In the genomic region with DNA sequence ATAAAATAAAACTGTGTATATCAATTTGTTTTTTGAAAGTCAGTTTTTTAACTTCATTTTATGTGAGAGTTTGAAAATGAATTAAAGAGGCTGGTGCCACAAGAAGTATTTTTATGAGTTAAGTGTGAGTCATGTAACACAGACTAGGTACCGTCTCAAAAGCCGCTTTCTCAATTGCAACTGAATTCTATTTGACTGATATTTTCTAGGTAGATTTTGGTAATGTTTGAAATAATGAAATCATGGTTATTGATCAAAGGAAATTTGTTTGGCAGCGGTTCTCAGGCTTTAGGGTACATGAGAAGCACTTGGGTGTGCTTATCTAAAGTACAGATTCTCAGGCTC, we compare ENCODE assay signal across 19 cellular contexts. TPM values are rescaled to one million over a fixed set of nuclear protein-coding genes. Genes with fewer than 3 reads are reported as not detected.
DNase-seq lines count a peak whose midpoint lies in the region; ATAC-seq and TF ChIP-seq lines count a peak whose summit lies in the region.
"Had no signal": no experiment of that assay in that cellular context is flagged by ENCODE, and none has a peak within 500 bp of the region (broad histone marks: within the 10 kb centered on the region; RNA-seq: fewer than 3 reads in every experiment).

No MANE protein-coding gene starts in this region.

- H3K9me2 ChIP-seq in PC-9 (ENCODE audit: insufficient read depth): no peaks in the 10 kb centered on the region

- H3K36me3 ChIP-seq in PC-9 (ENCODE audit: low read depth) (peaks cover 3% of the 10 kb centered on the region; the same call in 1 of the 2 replicates), smooth muscle cell (ENCODE audit: low read depth) (no peaks in the 10 kb centered on the region)
- H3K36me3 ChIP-seq: vagina had no signal

- WGBS in smooth muscle cell (ENCODE audit: low lambda C conversion rate): 39% methylated on average over 3 of the region's 3 CpGs

- intact Hi-C loops in PC-9 (cut with micrococcal nuclease; ENCODE audit: unreplicated experiment): no loop called here
- intact Hi-C loops in CD14-positive monocyte (cut with micrococcal nuclease): loop anchor here in 1 of 2 donors (5.0 to 10.0 kb wide), 2 partner anchors 159 to 378 kb away; a partner anchor contains a TSS

- no peak overlapping the region for H2AFZ ChIP-seq in PC-9
- no peak overlapping the region for H2AFZ ChIP-seq in smooth muscle cell (ENCODE audit: low read depth)

- CTCF ChIA-PET in PC-9 (lab: Charles Lee): no interaction called here

- ATAC-seq in stimulated activated naive CD8-positive, alpha-beta T cell treated with anti-CD3 and anti-CD28 coated beads, Interleukin-15, amount 100 ng/mL, for 72 hours: no peak
- ATAC-seq in HG03025 (IDR thresholded peaks at IDR 0.05; ENCODE audit: low FRiP score, unreplicated experiment): no peak
- ATAC-seq: stimulated activated memory B cell treated with anti-CD40 and anti-IgM and Interleukin-4, amounts not matched to agents 10 μg/mL and 1 μg/mL and 100 μg/mL, for 72 hours had no signal

- peaks cover 14% of the 10 kb centered on the region; the same call in 1 of the 2 replicates for H3F3A ChIP-seq in PC-9 (ENCODE audit: insufficient read depth, low read depth)
- peaks cover 29% of the 10 kb centered on the region for H3F3A ChIP-seq in smooth muscle cell (ENCODE audit: low read depth)

- H3K9me3 Mint-ChIP-seq in stimulated activated naive CD8-positive, alpha-beta T cell treated with anti-CD3 and anti-CD28 coated beads, Interleukin-15, Interleukin-2, amounts not matched to agents 100 ng/mL and 50 ng/mL, for 24 hours: no peaks in the 10 kb centered on the region
- H3K9me3 Mint-ChIP-seq in stimulated activated naive CD8-positive, alpha-beta T cell treated with anti-CD3 and anti-CD28 coated beads, Interleukin-15, amount 100 ng/mL, for 72 hours: no peaks in the 10 kb centered on the region
- peaks cover 0 to 2% (median 0%) of the 10 kb centered on the region in 7 donors for H3K9me3 Mint-ChIP-seq in CD14-positive monocyte
- H3K9me3 Mint-ChIP-seq: mesothelial cell of epicardium; stimulated activated memory B cell treated with anti-CD40 and anti-IgM and Interleukin-4, amounts not matched to agents 10 μg/mL and 1 μg/mL and 100 μg/mL, for 72 hours had no signal

- H3K9me3 ChIP-seq in PC-9 (ENCODE audit: insufficient read depth, low read depth) (no peaks in the 10 kb centered on the region), smooth muscle cell (replicated peaks; ENCODE audit: low read depth) (no peaks in the 10 kb centered on the region)
- H3K9me3 ChIP-seq: BLaER1, HAP-1, vagina had no signal

- no peaks in the 10 kb centered on the region for H3K27me3 Mint-ChIP-seq in stimulated activated naive CD8-positive, alpha-beta T cell treated with anti-CD3 and anti-CD28 coated beads, Interleukin-15, Interleukin-2, amounts not matched to agents 100 ng/mL and 50 ng/mL, for 24 hours
- H3K27me3 Mint-ChIP-seq in stimulated activated naive CD8-positive, alpha-beta T cell treated with anti-CD3 and anti-CD28 coated beads, Interleukin-15, amount 100 ng/mL, for 72 hours: no peaks in the 10 kb centered on the region
- H3K27me3 Mint-ChIP-seq in CD14-positive monocyte (ENCODE audit: low read depth in 3 of 3): peaks cover 0 to 2% (median 0%) of the 10 kb centered on the region in 3 donors
- H3K27me3 Mint-ChIP-seq: stimulated activated memory B cell treated with anti-CD40 and anti-IgM and Interleukin-4, amounts not matched to agents 10 μg/mL and 1 μg/mL and 100 μg/mL, for 72 hours had no signal

- no TSS peak for BruUV-seq in PC-9 (replicated peaks; lab: Mats Ljungman, UMichigan)

- peak overlapping the region; percentile 44 for H3K4me2 ChIP-seq in PC-9
- H3K4me2 ChIP-seq in smooth muscle cell: peak overlapping the region; percentile 52
- H3K4me2 ChIP-seq: BLaER1 had no signal

- peaks cover 8% of the 10 kb centered on the region for H3K36me3 Mint-ChIP-seq in stimulated activated naive CD8-positive, alpha-beta T cell treated with anti-CD3 and anti-CD28 coated beads, Interleukin-15, Interleukin-2, amounts not matched to agents 100 ng/mL and 50 ng/mL, for 24 hours (ENCODE audit: low read depth)
- H3K36me3 Mint-ChIP-seq in CD14-positive monocyte: peaks cover 18 to 23% of the 10 kb centered on the region in 2 donors
- H3K36me3 Mint-ChIP-seq: mesothelial cell of epicardium had no signal

- peaks cover 71% of the 10 kb centered on the region for H3K4me1 Mint-ChIP-seq in stimulated activated naive CD8-positive, alpha-beta T cell treated with anti-CD3 and anti-CD28 coated beads, Interleukin-15, Interleukin-2, amounts not matched to agents 100 ng/mL and 50 ng/mL, for 24 hours (ENCODE audit: low read depth)
- peaks cover 59% of the 10 kb centered on the region for H3K4me1 Mint-ChIP-seq in stimulated activated naive CD8-positive, alpha-beta T cell treated with anti-CD3 and anti-CD28 coated beads, Interleukin-15, amount 100 ng/mL, for 72 hours
- H3K4me1 Mint-ChIP-seq in CD14-positive monocyte: peaks cover 77% of the 10 kb centered on the region

- H3K27ac ChIP-seq in PC-9 (peak overlapping the region; percentile 35), epithelial cell of prostate (peak overlapping the region; percentile 35), smooth muscle cell (ENCODE audit: low read depth) (peak overlapping the region; percentile 59)
- H3K27ac ChIP-seq: BLaER1, skin epidermis, vagina had no signal

- peaks cover 86% of the 10 kb centered on the region for H3K79me2 ChIP-seq in PC-9 (ENCODE audit: low read depth)
- peaks cover 67% of the 10 kb centered on the region for H3K79me2 ChIP-seq in smooth muscle cell (ENCODE audit: low read depth)

- POLR2A ChIA-PET in PC-9 (lab: Charles Lee; ENCODE audit: unreplicated experiment): interaction anchor here (0.7 kb wide), 1 partner anchor 65 kb away, joined by 5 read pairs; no protein-coding TSS in a partner anchor

- H3K27ac Mint-ChIP-seq in stimulated activated naive CD8-positive, alpha-beta T cell treated with anti-CD3 and anti-CD28 coated beads, Interleukin-15, Interleukin-2, amounts not matched to agents 100 ng/mL and 50 ng/mL, for 24 hours: peak overlapping the region; percentile 45
- H3K27ac Mint-ChIP-seq in stimulated activated naive CD8-positive, alpha-beta T cell treated with anti-CD3 and anti-CD28 coated beads, Interleukin-15, amount 100 ng/mL, for 72 hours: no peak overlapping the region
- peak overlapping the region in 2 of 7 donors; percentile 37 to 40 for H3K27ac Mint-ChIP-seq in CD14-positive monocyte
- H3K27ac Mint-ChIP-seq: mesothelial cell of epicardium; stimulated activated memory B cell treated with anti-CD40 and anti-IgM and Interleukin-4, amounts not matched to agents 10 μg/mL and 1 μg/mL and 100 μg/mL, for 72 hours had no signal

- H3K27me3 ChIP-seq in PC-9 (ENCODE audit: insufficient read depth, low read depth) (no peaks in the 10 kb centered on the region), smooth muscle cell (ENCODE audit: low read depth) (no peaks in the 10 kb centered on the region)
- H3K27me3 ChIP-seq: BLaER1, vagina had no signal

- TF ChIP-seq CTCF in PC-9 (conservative IDR thresholded peaks at IDR 0.05): no peak
- TF ChIP-seq CTCF in smooth muscle cell (IDR thresholded peaks at IDR 0.05; ENCODE audit: borderline replicate concordance, insufficient read depth, poor library complexity, severe bottlenecking): no peak
- no peak for TF ChIP-seq CTCF in CD14-positive monocyte (IDR thresholded peaks at IDR 0.05)

- no peaks in the 10 kb centered on the region for H4K20me1 ChIP-seq in PC-9 (ENCODE audit: insufficient read depth)
- peaks cover 74% of the 10 kb centered on the region for H4K20me1 ChIP-seq in smooth muscle cell (ENCODE audit: low read depth)

- H3K4me1 ChIP-seq in PC-9 (replicated peaks; ENCODE audit: insufficient read depth) (peaks cover 58% of the 10 kb centered on the region), smooth muscle cell (ENCODE audit: low read depth) (peaks cover 34% of the 10 kb centered on the region)

- no peak for DNase-seq in stimulated activated naive CD8-positive, alpha-beta T cell treated with anti-CD3 and anti-CD28 coated beads, Interleukin-15, amount 100 ng/mL, for 72 hours
- DNase-seq in PC-9: peak in 1 of 2 experiments; percentile 48
- DNase-seq in epithelial cell of prostate (ENCODE audit: low read depth, low spot score): no peak
- no peak for DNase-seq in smooth muscle cell (lab: John Stamatoyannopoulos, UW; ENCODE audit: unreplicated experiment)
- no peak for DNase-seq in CD14-positive monocyte (ENCODE audit: low spot score)
- no peak for DNase-seq in SKM-1 (lab: John Stamatoyannopoulos, UW; ENCODE audit: unreplicated experiment)
- DNase-seq: central memory CD4-positive, alpha-beta T cell; kidney; NCI-H1417 treated with DMSO at 0.1 percent for 48 hours; NCI-H2227 treated with DMSO at 0.1 percent for 48 hours; nucleus accumbens had no signal

- H3K4me3 ChIP-seq in PC-9 (no peak overlapping the region), smooth muscle cell (no peak overlapping the region)
- H3K4me3 ChIP-seq: BLaER1, HAP-1, skin epidermis, vagina had no signal

- peak overlapping the region; percentile 23 for H3K4me3 Mint-ChIP-seq in stimulated activated naive CD8-positive, alpha-beta T cell treated with anti-CD3 and anti-CD28 coated beads, Interleukin-15, Interleukin-2, amounts not matched to agents 100 ng/mL and 50 ng/mL, for 24 hours
- no peak overlapping the region for H3K4me3 Mint-ChIP-seq in stimulated activated naive CD8-positive, alpha-beta T cell treated with anti-CD3 and anti-CD28 coated beads, Interleukin-15, amount 100 ng/mL, for 72 hours
- no peak overlapping the region for H3K4me3 Mint-ChIP-seq in CD14-positive monocyte
- H3K4me3 Mint-ChIP-seq: mesothelial cell of epicardium; stimulated activated memory B cell treated with anti-CD40 and anti-IgM and Interleukin-4, amounts not matched to agents 10 μg/mL and 1 μg/mL and 100 μg/mL, for 72 hours had no signal

- no peak overlapping the region for H3K9ac ChIP-seq in smooth muscle cell (ENCODE audit: low read depth)
- H3K9ac ChIP-seq: BLaER1 had no signal

RNA-seq across cellular contexts. Expression of a gene that starts 4.6 kb away (rescaled TPM):
- 24.6 and 40.1 TPM in 2 replicates for total RNA-seq in PC-9 (2021)
- 20.9 and 22.6 TPM in 2 replicates for total RNA-seq in smooth muscle cell
- 11.9 and 12.0 TPM in 2 replicates for polyA plus RNA-seq in smooth muscle cell
- polyA plus RNA-seq in CD14-positive monocyte: 10 to 100 TPM; 40.1 to 47.6 TPM
